Comparison of ENCODE assay signal across 1 cellular context in the genomic region with DNA sequence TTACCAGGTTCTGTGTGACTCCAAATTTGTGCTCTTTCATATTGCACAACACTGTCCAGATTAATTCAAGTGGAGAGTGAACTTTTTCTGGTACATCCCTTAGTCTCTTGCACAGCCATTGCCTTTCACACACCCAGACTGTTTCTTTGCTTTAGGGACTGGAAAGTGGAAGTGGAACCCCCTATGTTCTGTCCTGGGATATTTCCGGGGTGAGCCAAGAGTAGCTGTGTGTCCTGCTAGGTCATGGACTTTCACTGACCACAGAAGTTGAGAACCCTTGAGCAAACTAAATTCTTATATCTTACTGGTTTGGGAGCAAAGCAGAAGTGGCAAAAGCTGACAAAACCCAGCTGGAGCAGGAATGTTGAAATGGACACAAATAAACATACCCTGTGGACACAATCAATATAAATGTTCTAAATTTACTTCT.
TF ChIP-seq lines count a peak whose summit lies in the region.

No MANE protein-coding gene starts in this region.

TF ChIP-seq in K562, 482 proteins besides CTCF, POLR2A, EP300 and RAD21:
- TF ChIP-seq JUND (IDR thresholded peaks at IDR 0.05; ENCODE audit: borderline replicate concordance, low read depth, low read length) (no peak), JUND (tag; IDR thresholded peaks at IDR 0.05; ENCODE audit: borderline replicate concordance, low read depth, low read length) (no peak), RBFOX2 (IDR thresholded peaks at IDR 0.05; ENCODE audit: low read depth, low read length) (no peak), ZNF766 (CRISPR knock-in tag; conservative IDR thresholded peaks at IDR 0.05) (0 out of 2 replicates have a peak, but pooled peaks have one; percentile 22), EGR1 (conservative IDR thresholded peaks at IDR 0.05) (no peak), HDAC8 (tag; IDR thresholded peaks at IDR 0.05) (no peak), NCOA1 (IDR thresholded peaks at IDR 0.05; ENCODE audit: low read depth) (no peak), TEAD4 (IDR thresholded peaks at IDR 0.05; ENCODE audit: low read length) (no peak), TEAD4 (CRISPR knock-in tag; IDR thresholded peaks at IDR 0.05; ENCODE audit: borderline replicate concordance) (no peak), ATF1 (CRISPR knock-in tag; IDR thresholded peaks at IDR 0.05) (no peak), ATF1 (tag; IDR thresholded peaks at IDR 0.05) (no peak), ZNF696 (CRISPR knock-in tag; conservative IDR thresholded peaks at IDR 0.05) (no peak), OTX1 (CRISPR knock-in tag; IDR thresholded peaks at IDR 0.05) (no peak), BRD4 (IDR thresholded peaks at IDR 0.05) (no peak), CEBPB (tag; IDR thresholded peaks at IDR 0.05) (peak; percentile 87), ZNF76 (CRISPR knock-in tag; IDR thresholded peaks at IDR 0.05; ENCODE audit: borderline replicate concordance) (no peak), KLF6 (CRISPR knock-in tag; IDR thresholded peaks at IDR 0.05; ENCODE audit: borderline replicate concordance) (no peak), CEBPG (CRISPR knock-in tag; IDR thresholded peaks at IDR 0.05) (peak; percentile 38; the same call in 1 of the 2 replicates), CEBPG (tag; conservative IDR thresholded peaks at IDR 0.05 in 1 of 2, IDR thresholded peaks at IDR 0.05 in 1 of 2) (peak; percentile 49 to 86; a peak in 3 of 4 replicates)
- TF ChIP-seq, protein P1, sequence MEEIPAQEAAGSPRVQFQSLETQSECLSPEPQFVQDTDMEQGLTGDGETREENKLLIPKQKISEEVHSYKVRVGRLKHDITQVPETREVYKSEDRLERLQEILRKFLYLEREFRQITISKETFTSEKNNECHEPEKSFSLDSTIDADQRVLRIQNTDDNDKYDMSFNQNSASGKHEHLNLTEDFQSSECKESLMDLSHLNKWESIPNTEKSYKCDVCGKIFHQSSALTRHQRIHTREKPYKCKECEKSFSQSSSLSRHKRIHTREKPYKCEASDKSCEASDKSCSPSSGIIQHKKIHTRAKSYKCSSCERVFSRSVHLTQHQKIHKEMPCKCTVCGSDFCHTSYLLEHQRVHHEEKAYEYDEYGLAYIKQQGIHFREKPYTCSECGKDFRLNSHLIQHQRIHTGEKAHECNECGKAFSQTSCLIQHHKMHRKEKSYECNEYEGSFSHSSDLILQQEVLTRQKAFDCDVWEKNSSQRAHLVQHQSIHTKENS (CRISPR knock-in tag; IDR thresholded peaks at IDR 0.05): no peak
- TF ChIP-seq, protein P2, sequence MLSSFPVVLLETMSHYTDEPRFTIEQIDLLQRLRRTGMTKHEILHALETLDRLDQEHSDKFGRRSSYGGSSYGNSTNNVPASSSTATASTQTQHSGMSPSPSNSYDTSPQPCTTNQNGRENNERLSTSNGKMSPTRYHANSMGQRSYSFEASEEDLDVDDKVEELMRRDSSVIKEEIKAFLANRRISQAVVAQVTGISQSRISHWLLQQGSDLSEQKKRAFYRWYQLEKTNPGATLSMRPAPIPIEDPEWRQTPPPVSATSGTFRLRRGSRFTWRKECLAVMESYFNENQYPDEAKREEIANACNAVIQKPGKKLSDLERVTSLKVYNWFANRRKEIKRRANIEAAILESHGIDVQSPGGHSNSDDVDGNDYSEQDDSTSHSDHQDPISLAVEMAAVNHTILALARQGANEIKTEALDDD (IDR thresholded peaks at IDR 0.05): peak; percentile 41; the same call in 1 of the 2 replicates
- TF ChIP-seq, protein P3, sequence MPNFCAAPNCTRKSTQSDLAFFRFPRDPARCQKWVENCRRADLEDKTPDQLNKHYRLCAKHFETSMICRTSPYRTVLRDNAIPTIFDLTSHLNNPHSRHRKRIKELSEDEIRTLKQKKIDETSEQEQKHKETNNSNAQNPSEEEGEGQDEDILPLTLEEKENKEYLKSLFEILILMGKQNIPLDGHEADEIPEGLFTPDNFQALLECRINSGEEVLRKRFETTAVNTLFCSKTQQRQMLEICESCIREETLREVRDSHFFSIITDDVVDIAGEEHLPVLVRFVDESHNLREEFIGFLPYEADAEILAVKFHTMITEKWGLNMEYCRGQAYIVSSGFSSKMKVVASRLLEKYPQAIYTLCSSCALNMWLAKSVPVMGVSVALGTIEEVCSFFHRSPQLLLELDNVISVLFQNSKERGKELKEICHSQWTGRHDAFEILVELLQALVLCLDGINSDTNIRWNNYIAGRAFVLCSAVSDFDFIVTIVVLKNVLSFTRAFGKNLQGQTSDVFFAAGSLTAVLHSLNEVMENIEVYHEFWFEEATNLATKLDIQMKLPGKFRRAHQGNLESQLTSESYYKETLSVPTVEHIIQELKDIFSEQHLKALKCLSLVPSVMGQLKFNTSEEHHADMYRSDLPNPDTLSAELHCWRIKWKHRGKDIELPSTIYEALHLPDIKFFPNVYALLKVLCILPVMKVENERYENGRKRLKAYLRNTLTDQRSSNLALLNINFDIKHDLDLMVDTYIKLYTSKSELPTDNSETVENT (CRISPR knock-in tag; IDR thresholded peaks at IDR 0.05): no peak
- TF ChIP-seq, protein P4, sequence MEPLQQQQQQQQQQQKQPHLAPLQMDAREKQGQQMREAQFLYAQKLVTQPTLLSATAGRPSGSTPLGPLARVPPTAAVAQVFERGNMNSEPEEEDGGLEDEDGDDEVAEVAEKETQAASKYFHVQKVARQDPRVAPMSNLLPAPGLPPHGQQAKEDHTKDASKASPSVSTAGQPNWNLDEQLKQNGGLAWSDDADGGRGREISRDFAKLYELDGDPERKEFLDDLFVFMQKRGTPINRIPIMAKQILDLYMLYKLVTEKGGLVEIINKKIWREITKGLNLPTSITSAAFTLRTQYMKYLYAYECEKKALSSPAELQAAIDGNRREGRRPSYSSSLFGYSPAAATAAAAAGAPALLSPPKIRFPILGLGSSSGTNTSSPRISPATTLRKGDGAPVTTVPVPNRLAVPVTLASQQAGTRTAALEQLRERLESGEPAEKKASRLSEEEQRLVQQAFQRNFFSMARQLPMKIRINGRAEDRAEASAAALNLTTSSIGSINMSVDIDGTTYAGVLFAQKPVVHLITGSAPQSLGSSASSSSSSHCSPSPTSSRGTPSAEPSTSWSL (CRISPR knock-in tag; IDR thresholded peaks at IDR 0.05; ENCODE audit: borderline replicate concordance): no peak
- TF ChIP-seq, protein P5, sequence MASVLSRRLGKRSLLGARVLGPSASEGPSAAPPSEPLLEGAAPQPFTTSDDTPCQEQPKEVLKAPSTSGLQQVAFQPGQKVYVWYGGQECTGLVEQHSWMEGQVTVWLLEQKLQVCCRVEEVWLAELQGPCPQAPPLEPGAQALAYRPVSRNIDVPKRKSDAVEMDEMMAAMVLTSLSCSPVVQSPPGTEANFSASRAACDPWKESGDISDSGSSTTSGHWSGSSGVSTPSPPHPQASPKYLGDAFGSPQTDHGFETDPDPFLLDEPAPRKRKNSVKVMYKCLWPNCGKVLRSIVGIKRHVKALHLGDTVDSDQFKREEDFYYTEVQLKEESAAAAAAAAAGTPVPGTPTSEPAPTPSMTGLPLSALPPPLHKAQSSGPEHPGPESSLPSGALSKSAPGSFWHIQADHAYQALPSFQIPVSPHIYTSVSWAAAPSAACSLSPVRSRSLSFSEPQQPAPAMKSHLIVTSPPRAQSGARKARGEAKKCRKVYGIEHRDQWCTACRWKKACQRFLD (CRISPR knock-in tag; IDR thresholded peaks at IDR 0.05): 0 out of 2 replicates have a peak, but pooled peaks have one; percentile 15
TF ChIP-seq in K562: peak in this region for 5.
